In genomic region chr7:142771353-142771723, GRCh38 we compare ENCODE assay signal across 12 cellular contexts. TPM values are rescaled to one million over a fixed set of nuclear protein-coding genes. Genes with fewer than 3 reads are reported as not detected.
DNase-seq lines count a peak whose midpoint lies in the region; ATAC-seq and TF ChIP-seq lines count a peak whose summit lies in the region.
"Had no signal": no experiment of that assay in that cellular context is flagged by ENCODE, and none has a peak within 500 bp of the region (broad histone marks: within the 10 kb centered on the region; RNA-seq: fewer than 3 reads in every experiment).

No MANE protein-coding gene starts in this region.

- DNase-seq in activated T-cell treated with anti-CD3 and anti-CD28 coated beads, Interleukin-2, amount 50 U/mL, for 72 hours = peak in 1 of 2 donors; percentile 19
- DNase-seq in activated T-cell treated with anti-CD3 and anti-CD28 coated beads for 4 hours (no peak), NCI-H526 (lab: John Stamatoyannopoulos, UW) (no peak)
- DNase-seq in stimulated activated naive B cell treated with anti-CD40 and anti-IgM and Interleukin-4, amounts not matched to agents 10 μg/mL and 1 μg/mL and 100 μg/mL, for 72 hours = peak; percentile 35
- no peak for DNase-seq in stimulated activated CD8-positive, alpha-beta memory T cell treated with anti-CD3 and anti-CD28 coated beads, Interleukin-4, amount 100 ng/mL, for 48 hours
- DNase-seq in activated CD4-positive, alpha-beta T cell treated with anti-CD3 and anti-CD28 coated beads for 1 hour = no peak
- DNase-seq: ACHN, colonic mucosa, SHP77 had no signal

- peaks cover 12% of the 10 kb centered on the region for H3K4me1 Mint-ChIP-seq in activated T-cell treated with anti-CD3 and anti-CD28 coated beads, Interleukin-2, amount 50 U/mL, for 72 hours (ENCODE audit: low read depth)
- H3K4me1 Mint-ChIP-seq in stimulated activated naive B cell treated with anti-CD40 and anti-IgM and Interleukin-4, amounts not matched to agents 10 μg/mL and 1 μg/mL and 100 μg/mL, for 72 hours = peaks cover 22 to 26% of the 10 kb centered on the region in 2 donors

- no peaks in the 10 kb centered on the region for H3K36me3 Mint-ChIP-seq in activated T-cell treated with anti-CD3 and anti-CD28 coated beads, Interleukin-2, amount 50 U/mL, for 72 hours (ENCODE audit: insufficient read depth in 2 of 2)
- H3K36me3 Mint-ChIP-seq in stimulated activated naive B cell treated with anti-CD40 and anti-IgM and Interleukin-4, amounts not matched to agents 10 μg/mL and 1 μg/mL and 100 μg/mL, for 72 hours = no peaks in the 10 kb centered on the region
- H3K36me3 Mint-ChIP-seq: IgD-negative memory B cell had no signal

- no peaks in the 10 kb centered on the region for H3K27me3 Mint-ChIP-seq in activated T-cell treated with anti-CD3 and anti-CD28 coated beads, Interleukin-2, amount 50 U/mL, for 72 hours (ENCODE audit: low read depth)
- no peaks in the 10 kb centered on the region for H3K27me3 Mint-ChIP-seq in stimulated activated naive B cell treated with anti-CD40 and anti-IgM and Interleukin-4, amounts not matched to agents 10 μg/mL and 1 μg/mL and 100 μg/mL, for 72 hours

- no peak for TF ChIP-seq RAD21 in Ishikawa (IDR thresholded peaks at IDR 0.05; ENCODE audit: low read depth)

- H3K27ac Mint-ChIP-seq in activated T-cell treated with anti-CD3 and anti-CD28 coated beads, Interleukin-2, amount 50 U/mL, for 72 hours = no peak overlapping the region
- peak overlapping the region; percentile 6 for H3K27ac Mint-ChIP-seq in stimulated activated naive B cell treated with anti-CD40 and anti-IgM and Interleukin-4, amounts not matched to agents 10 μg/mL and 1 μg/mL and 100 μg/mL, for 72 hours

- peak; percentile 89 to 91 for ATAC-seq in activated T-cell treated with anti-CD3 and anti-CD28 coated beads, Interleukin-2, amount 50 U/mL, for 72 hours (replicated peaks in 1 of 2)
- ATAC-seq in HG02763 (IDR thresholded peaks at IDR 0.05; ENCODE audit: unreplicated experiment) = peak; percentile 86
- ATAC-seq in stimulated activated naive B cell treated with anti-CD40 and anti-IgM and Interleukin-4, amounts not matched to agents 10 μg/mL and 1 μg/mL and 100 μg/mL, for 72 hours (replicated peaks) = peak; percentile 90 to 94

- no peaks in the 10 kb centered on the region for H3K9me3 Mint-ChIP-seq in activated T-cell treated with anti-CD3 and anti-CD28 coated beads, Interleukin-2, amount 50 U/mL, for 72 hours
- H3K9me3 Mint-ChIP-seq in stimulated activated naive B cell treated with anti-CD40 and anti-IgM and Interleukin-4, amounts not matched to agents 10 μg/mL and 1 μg/mL and 100 μg/mL, for 72 hours = no peaks in the 10 kb centered on the region
- H3K9me3 Mint-ChIP-seq: IgD-negative memory B cell had no signal

- peak overlapping the region; percentile 44 to 68 for H3K4me3 Mint-ChIP-seq in activated T-cell treated with anti-CD3 and anti-CD28 coated beads, Interleukin-2, amount 50 U/mL, for 72 hours
- no peak overlapping the region for H3K4me3 Mint-ChIP-seq in stimulated activated naive B cell treated with anti-CD40 and anti-IgM and Interleukin-4, amounts not matched to agents 10 μg/mL and 1 μg/mL and 100 μg/mL, for 72 hours

- peak; percentile 97 for TF ChIP-seq EP300 in Ishikawa (IDR thresholded peaks at IDR 0.05; ENCODE audit: borderline replicate concordance)

TF ChIP-seq in Ishikawa, 13 proteins besides CTCF, POLR2A, EP300 and RAD21:
- TF ChIP-seq TEAD4 (IDR thresholded peaks at IDR 0.05) (peak; percentile 93), EGR1 (IDR thresholded peaks at IDR 0.05) (no peak), TCF12 (IDR thresholded peaks at IDR 0.05; ENCODE audit: low read depth) (peak; percentile 100), FOXM1 (IDR thresholded peaks at IDR 0.05; ENCODE audit: borderline replicate concordance, low read depth) (peak; percentile 93), MAX (IDR thresholded peaks at IDR 0.05) (peak; percentile 68; the same call in 1 of the 2 replicates), CEBPB (IDR thresholded peaks at IDR 0.05) (peak; percentile 71), TAF1 (IDR thresholded peaks at IDR 0.05; ENCODE audit: low read depth) (no peak), ZBTB7A (IDR thresholded peaks at IDR 0.05; ENCODE audit: low read depth) (no peak), NFIC (IDR thresholded peaks at IDR 0.05) (peak; percentile 99)

RNA-seq across cellular contexts. Expression of gene PRSS2, which starts 0.6 kb away (rescaled TPM):
- not detected for total RNA-seq in activated T-cell treated with anti-CD3 and anti-CD28 coated beads, Interleukin-2, amount 50 U/mL, for 72 hours

RNA-seq across cellular contexts. Expression of gene PRSS1, which starts 22.1 kb away (rescaled TPM):
- not detected for total RNA-seq in activated T-cell treated with anti-CD3 and anti-CD28 coated beads, Interleukin-2, amount 50 U/mL, for 72 hours

Comparison
In these comparisons a context has a peak if more than half of its experiments do, and no peak if none do; other contexts are left out.
1. H3K4me3 Mint-ChIP-seq: peak in activated T-cell treated with anti-CD3 and anti-CD28 coated beads, Interleukin-2, amount 50 U/mL, for 72 hours (2 of 2); none in stimulated activated naive B cell treated with anti-CD40 and anti-IgM and Interleukin-4, amounts not matched to agents 10 μg/mL and 1 μg/mL and 100 μg/mL, for 72 hours (0 of 2).
2. Peak in every context shown above with its lines, with median percentiles within 50 percentile points of each other: ATAC-seq.